ENCODE assay signal across 10 cellular contexts in genomic region chr12:42235426-42235825, GRCh38. TPM values are rescaled to one million over a fixed set of nuclear protein-coding genes. Genes with fewer than 3 reads are reported as not detected.
DNase-seq lines count a peak whose midpoint lies in the region; ATAC-seq and TF ChIP-seq lines count a peak whose summit lies in the region.
"Had no signal": no experiment of that assay in that cellular context is flagged by ENCODE, and none has a peak within 500 bp of the region (broad histone marks: within the 10 kb centered on the region; RNA-seq: fewer than 3 reads in every experiment).

No MANE protein-coding gene starts in this region.

- H3K4me2 ChIP-seq in mesenchymal stem cell (ENCODE audit: low read length, poor library complexity, severe bottlenecking), result no peak overlapping the region

- POLR2A ChIA-PET in activated CD4-positive, alpha-beta T cell treated with anti-CD3 and anti-CD28 coated beads for 36 hours (lab: Charles Lee), result no interaction called here

- CTCF ChIA-PET in activated CD4-positive, alpha-beta T cell treated with anti-CD3 and anti-CD28 coated beads for 36 hours (lab: Charles Lee), result interaction anchor here (0.9 to 2.1 kb wide), 2 partner anchors 8 to 136 kb away, joined by 3 to 12 read pairs; no protein-coding TSS in a partner anchor

- H3K9me3 ChIP-seq in mesenchymal stem cell (ENCODE audit: control insufficient read depth, low read length) (no peaks in the 10 kb centered on the region), tibial artery (no peaks in the 10 kb centered on the region)

- ATAC-seq in activated CD4-positive, alpha-beta T cell treated with anti-CD3 and anti-CD28 coated beads for 36 hours, result no peak
- no peak for ATAC-seq in central memory CD8-positive, alpha-beta T cell (replicated peaks; ENCODE audit: extremely low read depth, poor library complexity, severe bottlenecking)
- ATAC-seq in GM21717 (IDR thresholded peaks at IDR 0.05; ENCODE audit: unreplicated experiment), result no peak
- ATAC-seq: Panc1 had no signal

- intact Hi-C loops in activated CD4-positive, alpha-beta T cell treated with anti-CD3 and anti-CD28 coated beads, Interleukin-2, amount 10 ng/mL, durations not matched to agents 24 days and 14 days (cut with micrococcal nuclease), result loop anchor here (5.0 kb wide), 1 partner anchor 138 kb away; no protein-coding TSS in a partner anchor
- intact Hi-C loops in activated CD4-positive, alpha-beta T cell treated with anti-CD3 and anti-CD28 coated beads for 36 hours (cut with DNase I, micrococcal nuclease), result loop anchor here (5.0 kb wide), 2 partner anchors 138 to 143 kb away; no protein-coding TSS in a partner anchor
- intact Hi-C loops in tibial artery (cut with DNase I; ENCODE audit: low total_unique reads), result loop anchor here (5.0 kb wide), 1 partner anchor 87 kb away; no protein-coding TSS in a partner anchor

- H2BK5ac ChIP-seq in mesenchymal stem cell (ENCODE audit: low read depth, low read length, poor library complexity, severe bottlenecking), result peak overlapping the region; percentile 31

- peaks cover 34% of the 10 kb centered on the region for H3K36me3 Mint-ChIP-seq in activated CD4-positive, alpha-beta T cell treated with anti-CD3 and anti-CD28 coated beads, Interleukin-2, amount 10 ng/mL, durations not matched to agents 24 days and 14 days (ENCODE audit: low read depth)
- peaks cover 18% of the 10 kb centered on the region for H3K36me3 Mint-ChIP-seq in activated CD4-positive, alpha-beta T cell treated with anti-CD3 and anti-CD28 coated beads for 36 hours (ENCODE audit: low read depth)
- H3K36me3 Mint-ChIP-seq in central memory CD8-positive, alpha-beta T cell (ENCODE audit: insufficient read depth), result peaks cover 22% of the 10 kb centered on the region

- peak overlapping the region; percentile 95 for H3K9ac ChIP-seq in mesenchymal stem cell (ENCODE audit: low read length)

- peaks cover 10% of the 10 kb centered on the region for H3K79me1 ChIP-seq in mesenchymal stem cell (replicated peaks; ENCODE audit: low read length, poor library complexity, severe bottlenecking)

- H2BK120ac ChIP-seq in mesenchymal stem cell (ENCODE audit: low read depth, low read length), result no peak overlapping the region

- H3K14ac ChIP-seq in mesenchymal stem cell (ENCODE audit: low read length in 2 of 2), result no peak overlapping the region

- H2BK12ac ChIP-seq in mesenchymal stem cell (ENCODE audit: low read length in 2 of 2), result no peak overlapping the region

- H3K4me1 ChIP-seq in mesenchymal stem cell (ENCODE audit: control insufficient read depth, insufficient read depth, low read depth, low read length), result no peaks in the 10 kb centered on the region
- H3K4me1 ChIP-seq in tibial artery, result peaks cover 0 to 46% (median 15%) of the 10 kb centered on the region in 4 donors

- H3K27me3 ChIP-seq in mesenchymal stem cell (ENCODE audit: control insufficient read depth in 1 of 2, insufficient read depth in 1 of 2, low read length in 2 of 2), result no peaks in the 10 kb centered on the region
- no peaks in the 10 kb centered on the region for H3K27me3 ChIP-seq in tibial artery

- H3K9me3 Mint-ChIP-seq in activated CD4-positive, alpha-beta T cell treated with anti-CD3 and anti-CD28 coated beads, Interleukin-2, amount 10 ng/mL, durations not matched to agents 24 days and 14 days, result no peaks in the 10 kb centered on the region
- H3K9me3 Mint-ChIP-seq in activated CD4-positive, alpha-beta T cell treated with anti-CD3 and anti-CD28 coated beads for 36 hours (ENCODE audit: low read depth), result no peaks in the 10 kb centered on the region
- no peaks in the 10 kb centered on the region for H3K9me3 Mint-ChIP-seq in central memory CD8-positive, alpha-beta T cell

- peak overlapping the region in 1 of 2 experiments; percentile 79 for H3K4ac ChIP-seq in mesenchymal stem cell (ENCODE audit: low read depth in 1 of 2, low read length in 2 of 2)

- H3K27me3 Mint-ChIP-seq in activated CD4-positive, alpha-beta T cell treated with anti-CD3 and anti-CD28 coated beads, Interleukin-2, amount 10 ng/mL, durations not matched to agents 24 days and 14 days, result no peaks in the 10 kb centered on the region
- no peaks in the 10 kb centered on the region for H3K27me3 Mint-ChIP-seq in activated CD4-positive, alpha-beta T cell treated with anti-CD3 and anti-CD28 coated beads for 36 hours
- H3K27me3 Mint-ChIP-seq in central memory CD8-positive, alpha-beta T cell, result no peaks in the 10 kb centered on the region

- no CpG with 5 or more reads among the region's 1 CpG for WGBS in mesenchymal stem cell

- H3K27ac Mint-ChIP-seq in activated CD4-positive, alpha-beta T cell treated with anti-CD3 and anti-CD28 coated beads, Interleukin-2, amount 10 ng/mL, durations not matched to agents 24 days and 14 days, result no peak overlapping the region
- H3K27ac Mint-ChIP-seq in activated CD4-positive, alpha-beta T cell treated with anti-CD3 and anti-CD28 coated beads for 36 hours, result no peak overlapping the region
- no peak overlapping the region for H3K27ac Mint-ChIP-seq in central memory CD8-positive, alpha-beta T cell (ENCODE audit: low read depth)

- no peak overlapping the region for H3K4me3 ChIP-seq in mesenchymal stem cell (ENCODE audit: insufficient read depth in 1 of 2, low read depth in 1 of 2, low read length in 2 of 2)
- peak overlapping the region in 1 of 2 donors; percentile 92 for H3K4me3 ChIP-seq in tibial artery

- H3K4me1 Mint-ChIP-seq in activated CD4-positive, alpha-beta T cell treated with anti-CD3 and anti-CD28 coated beads, Interleukin-2, amount 10 ng/mL, durations not matched to agents 24 days and 14 days, result peaks cover 43% of the 10 kb centered on the region
- H3K4me1 Mint-ChIP-seq in activated CD4-positive, alpha-beta T cell treated with anti-CD3 and anti-CD28 coated beads for 36 hours, result peaks cover 52% of the 10 kb centered on the region
- peaks cover 46% of the 10 kb centered on the region for H3K4me1 Mint-ChIP-seq in central memory CD8-positive, alpha-beta T cell

- DNase-seq in activated CD4-positive, alpha-beta T cell treated with anti-CD3 and anti-CD28 coated beads, Interleukin-2, amount 10 ng/mL, durations not matched to agents 24 days and 14 days, result no peak
- no peak for DNase-seq in activated CD4-positive, alpha-beta T cell treated with anti-CD3 and anti-CD28 coated beads for 36 hours
- DNase-seq in central memory CD8-positive, alpha-beta T cell (ENCODE audit: low spot score in 2 of 2), result no peak
- DNase-seq in mesenchymal stem cell (no peak), tibial artery (peak in 1 of 2 donors; percentile 55), NCI-H2171 (lab: John Stamatoyannopoulos, UW) (no peak), D341Med (ENCODE audit: low spot score) (no peak)
- DNase-seq: KG1 had no signal

- no peak for TF ChIP-seq CTCF in tibial artery (IDR thresholded peaks at IDR 0.05)

- no peak overlapping the region for H3K18ac ChIP-seq in mesenchymal stem cell (ENCODE audit: low read depth in 1 of 2, low read length in 2 of 2)

- no peak overlapping the region for H3K23ac ChIP-seq in mesenchymal stem cell (ENCODE audit: low read length in 2 of 2)

- no peak overlapping the region for H2AFZ ChIP-seq in mesenchymal stem cell (ENCODE audit: low read depth, low read length)

- peaks cover 6 to 7% of the 10 kb centered on the region in 2 experiments for H3K36me3 ChIP-seq in mesenchymal stem cell (ENCODE audit: control insufficient read depth in 1 of 2, insufficient read depth in 2 of 2, low read depth in 1 of 2, low read length in 2 of 2)
- H3K36me3 ChIP-seq in tibial artery, result no peaks in the 10 kb centered on the region

- H4K91ac ChIP-seq in mesenchymal stem cell (ENCODE audit: low read length), result no peak overlapping the region

- H4K8ac ChIP-seq in mesenchymal stem cell (ENCODE audit: low read length), result no peak overlapping the region

- no peak overlapping the region for H2BK15ac ChIP-seq in mesenchymal stem cell (ENCODE audit: low read depth, poor library complexity, severe bottlenecking)

- H3K4me3 Mint-ChIP-seq in activated CD4-positive, alpha-beta T cell treated with anti-CD3 and anti-CD28 coated beads, Interleukin-2, amount 10 ng/mL, durations not matched to agents 24 days and 14 days, result peak overlapping the region; percentile 57
- no peak overlapping the region for H3K4me3 Mint-ChIP-seq in activated CD4-positive, alpha-beta T cell treated with anti-CD3 and anti-CD28 coated beads for 36 hours
- peak overlapping the region; percentile 62 for H3K4me3 Mint-ChIP-seq in central memory CD8-positive, alpha-beta T cell

- no peak overlapping the region for H2AK5ac ChIP-seq in mesenchymal stem cell (ENCODE audit: low read length, severe bottlenecking)

- H3K27ac ChIP-seq in mesenchymal stem cell (ENCODE audit: low read length, poor library complexity, severe bottlenecking) (no peak overlapping the region), tibial artery (peak overlapping the region; percentile 61 to 90)

RNA-seq across cellular contexts. Expression of gene YAF2, which starts 2.6 kb away (rescaled TPM):
- total RNA-seq in activated CD4-positive, alpha-beta T cell treated with anti-CD3 and anti-CD28 coated beads, Interleukin-2, amount 10 ng/mL, durations not matched to agents 24 days and 14 days, result 40.7 and 47.1 TPM in 2 replicates
- 10 to 100 TPM; 32.8 to 34.4 TPM for total RNA-seq in activated CD4-positive, alpha-beta T cell treated with anti-CD3 and anti-CD28 coated beads for 36 hours
- polyA plus RNA-seq in mesenchymal stem cell (2013, experiment 1 of 2), result 22.0 TPM
- 22.2 TPM for polyA plus RNA-seq in mesenchymal stem cell (2013, experiment 2 of 2)
